Comparison of ENCODE assay signal across 25 cellular contexts in the genomic region with DNA sequence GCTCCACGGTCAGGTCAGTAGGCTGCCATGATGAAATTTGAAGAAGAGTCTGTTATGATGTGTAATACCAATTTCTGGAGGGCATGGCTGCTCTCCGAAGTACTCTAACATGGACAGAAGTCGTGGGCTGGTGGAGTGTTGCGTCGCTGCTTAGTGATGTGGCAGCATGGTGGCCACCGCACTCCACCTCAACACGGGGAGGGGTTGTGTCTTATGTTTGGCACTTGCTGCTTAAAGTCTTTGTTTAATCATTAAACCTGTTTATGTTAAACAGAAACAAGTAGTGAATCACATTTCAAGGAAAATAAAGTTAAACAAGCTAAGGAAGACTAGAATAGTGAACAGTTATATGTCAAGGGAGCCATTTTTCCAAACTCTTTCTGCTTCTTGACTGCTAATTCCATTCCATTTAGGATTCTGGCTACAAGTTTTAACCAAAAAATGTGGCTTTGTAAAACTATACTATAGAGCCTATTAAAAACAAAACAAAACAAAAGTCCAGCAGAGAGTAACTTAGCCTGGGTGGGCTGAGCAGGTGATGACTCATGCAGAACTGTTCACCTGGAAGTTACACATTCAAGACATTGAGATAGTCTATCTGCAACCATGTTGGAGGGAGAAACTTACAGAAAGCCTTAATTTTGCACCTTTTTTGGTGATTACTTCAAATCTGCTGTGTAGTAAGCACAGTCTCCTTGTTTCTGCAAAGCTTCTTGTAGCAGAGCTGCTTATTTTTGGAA. TPM values are rescaled to one million over a fixed set of nuclear protein-coding genes. Genes with fewer than 3 reads are reported as not detected.
DNase-seq lines count a peak whose midpoint lies in the region; ATAC-seq, FAIRE-seq and TF ChIP-seq lines count a peak whose summit lies in the region.
"Had no signal": no experiment of that assay in that cellular context is flagged by ENCODE, and none has a peak within 500 bp of the region (broad histone marks: within the 10 kb centered on the region; RNA-seq: fewer than 3 reads in every experiment).

No MANE protein-coding gene starts in this region.

- no peak overlapping the region for H3K27ac ChIP-seq in A549
- H3K27ac ChIP-seq in SJSA1: peak overlapping the region; percentile 13; the same call in 1 of the 2 replicates
- H3K27ac ChIP-seq in keratinocyte (ENCODE audit: control insufficient read depth, insufficient read depth, low read length): no peak overlapping the region
- H3K27ac ChIP-seq in PC-9: no peak overlapping the region
- H3K27ac ChIP-seq: BLaER1, psoas muscle, tibial artery had no signal

- TF ChIP-seq EP300 in A549 (IDR thresholded peaks at IDR 0.05): no peak

- no peak for ATAC-seq in A549
- ATAC-seq in activated CD4-positive, CD25-positive, alpha-beta regulatory T cell treated with anti-CD3 and anti-CD28 coated beads, Interleukin-2, amount 50 U/mL, for 24 hours: no peak
- ATAC-seq: GM12878; naive thymus-derived CD4-positive, alpha-beta T cell; psoas muscle; Right ventricle myocardium inferior had no signal

- 92% methylated on average over 7 of the region's 7 CpGs for WGBS in A549 (ENCODE audit: missing lambda C conversion rate)

- no peak for TF ChIP-seq RAD21 in A549 (conservative IDR thresholded peaks at IDR 0.05 in 1 of 2, IDR thresholded peaks at IDR 0.05 in 1 of 2)

- H3K79me2 ChIP-seq in keratinocyte (ENCODE audit: control insufficient read depth, insufficient read depth, low read length) (peaks cover 6% of the 10 kb centered on the region), PC-9 (ENCODE audit: low read depth) (no peaks in the 10 kb centered on the region)

- H3K9me2 ChIP-seq in PC-9 (ENCODE audit: insufficient read depth): no peaks in the 10 kb centered on the region

- no TSS peak for BruUV-seq in PC-9 (replicated peaks; lab: Mats Ljungman, UMichigan)

- peaks cover 22% of the 10 kb centered on the region for H3K36me3 ChIP-seq in SJSA1
- H3K36me3 ChIP-seq in keratinocyte (ENCODE audit: control insufficient read depth in 2 of 2, extremely low read depth in 1 of 2, insufficient read depth in 2 of 2, low read length in 2 of 2): peaks cover 0 to 3% of the 10 kb centered on the region in 2 experiments
- no peaks in the 10 kb centered on the region; the same call in 1 of the 2 replicates for H3K36me3 ChIP-seq in PC-9 (ENCODE audit: low read depth)
- H3K36me3 ChIP-seq: BLaER1 had no signal

- peaks cover 5% of the 10 kb centered on the region; the same call in 1 of the 2 replicates for H3F3A ChIP-seq in PC-9 (ENCODE audit: insufficient read depth, low read depth)

- H4K20me1 ChIP-seq in keratinocyte (ENCODE audit: control insufficient read depth, extremely low read depth, insufficient read depth, low read length) (no peaks in the 10 kb centered on the region), PC-9 (ENCODE audit: insufficient read depth) (no peaks in the 10 kb centered on the region)
- H4K20me1 ChIP-seq: BLaER1 had no signal

- peaks cover 10% of the 10 kb centered on the region for H3K4me1 ChIP-seq in A549
- peaks cover 21% of the 10 kb centered on the region for H3K4me1 ChIP-seq in SJSA1 (replicated peaks)
- H3K4me1 ChIP-seq in keratinocyte (ENCODE audit: control insufficient read depth, extremely low read depth, insufficient read depth, low read length): no peaks in the 10 kb centered on the region
- H3K4me1 ChIP-seq in PC-9 (replicated peaks; ENCODE audit: insufficient read depth): no peaks in the 10 kb centered on the region
- H3K4me1 ChIP-seq: BLaER1 had no signal

- POLR2A ChIA-PET in A549 (lab: Yijun Ruan, JAX): no interaction called here
- POLR2A ChIA-PET in PC-9 (lab: Charles Lee; ENCODE audit: unreplicated experiment): no interaction called here

- CTCF ChIA-PET in A549 (lab: Yijun Ruan, JAX) (interaction anchor here (0.6 to 2.0 kb wide), 2 partner anchors 160 to 177 kb away, joined by 4 to 5 read pairs; partner anchors contain the start of gene CDC14B), PC-9 (lab: Charles Lee) (interaction anchor here (0.6 to 0.7 kb wide), 2 partner anchors 15 to 17 kb away, joined by 3 read pairs; no protein-coding TSS in a partner anchor)

- H3K9me3 ChIP-seq in A549 (no peaks in the 10 kb centered on the region), SJSA1 (replicated peaks) (no peaks in the 10 kb centered on the region), keratinocyte (ENCODE audit: control insufficient read depth, low read depth, low read length) (no peaks in the 10 kb centered on the region), PC-9 (ENCODE audit: insufficient read depth, low read depth) (no peaks in the 10 kb centered on the region)
- H3K9me3 ChIP-seq: BLaER1, MG63, psoas muscle, tibial artery had no signal

- H3K4me3 ChIP-seq in A549 (no peak overlapping the region), SJSA1 (no peak overlapping the region), keratinocyte (ENCODE audit: control insufficient read depth in 2 of 3, extremely low read depth in 1 of 3, insufficient read depth in 2 of 3, low read depth in 1 of 3, low read length in 3 of 3) (no peak overlapping the region), PC-9 (no peak overlapping the region)
- H3K4me3 ChIP-seq: BLaER1, GM12878, MG63, psoas muscle, tibial artery had no signal

- H2AFZ ChIP-seq in keratinocyte (ENCODE audit: control insufficient read depth, low read length): no peak overlapping the region
- H2AFZ ChIP-seq in PC-9: no peak overlapping the region

- TF ChIP-seq CTCF in A549 (IDR thresholded peaks at IDR 0.05): no peak
- no peak for TF ChIP-seq CTCF in keratinocyte (optimal IDR thresholded peaks at IDR 0.05 in 1 of 3, IDR thresholded peaks at IDR 0.05 in 1 of 3, conservative IDR thresholded peaks at IDR 0.05 in 1 of 3; ENCODE audit: extremely low read depth in 1 of 3, insufficient read depth in 2 of 3, low read length in 3 of 3)
- no peak for TF ChIP-seq CTCF in GM13977 (IDR thresholded peaks at IDR 0.05; ENCODE audit: extremely low read depth, insufficient read depth, missing control alignments)
- TF ChIP-seq CTCF in PC-9 (conservative IDR thresholded peaks at IDR 0.05): no peak

- no peaks in the 10 kb centered on the region for H3K27me3 ChIP-seq in SJSA1 (replicated peaks)
- H3K27me3 ChIP-seq in keratinocyte (ENCODE audit: control insufficient read depth, extremely low read depth, insufficient read depth, low read length): no peaks in the 10 kb centered on the region
- no peaks in the 10 kb centered on the region for H3K27me3 ChIP-seq in PC-9 (ENCODE audit: insufficient read depth, low read depth)
- H3K27me3 ChIP-seq: BLaER1, MG63, tibial artery had no signal

- H3K9me1 ChIP-seq in keratinocyte (ENCODE audit: control insufficient read depth, extremely low read depth, insufficient read depth, low read length): no peaks in the 10 kb centered on the region

- H3K4me2 ChIP-seq in A549 (0 out of 3 replicates have a peak overlapping the region, but pooled peaks have one; percentile 3), keratinocyte (ENCODE audit: control insufficient read depth, extremely low read depth, insufficient read depth, low read depth, low read length) (no peak overlapping the region), PC-9 (no peak overlapping the region)
- H3K4me2 ChIP-seq: BLaER1 had no signal

- intact Hi-C loops in PC-9 (cut with micrococcal nuclease; ENCODE audit: unreplicated experiment): no loop called here

- FAIRE-seq in A549 (lab: Jason Lieb, UNC): no peak
- FAIRE-seq in H54 (lab: Jason Lieb, UNC): peak; percentile 70
- peak; percentile 26 for FAIRE-seq in keratinocyte (lab: Jason Lieb, UNC)
- FAIRE-seq: GM12878 had no signal

- no peak overlapping the region for H3K9ac ChIP-seq in keratinocyte (ENCODE audit: control insufficient read depth, extremely low read depth, insufficient read depth, low read length)
- H3K9ac ChIP-seq: BLaER1 had no signal

- no peak for DNase-seq in A549 (ENCODE audit: low read depth in 1 of 2, low spot score in 1 of 2)
- no peak for DNase-seq in H54 (ENCODE audit: insufficient read length, low spot score)
- DNase-seq in SJSA1 (ENCODE audit: low read depth in 1 of 2, low spot score in 2 of 2): peak in 1 of 2 experiments; percentile 49
- DNase-seq in keratinocyte (ENCODE audit: low read depth, low spot score): no peak
- DNase-seq in NOMO-1 treated with DMSO at 0.1 percent for 48 hours (lab: John Stamatoyannopoulos, UW; ENCODE audit: unreplicated experiment): no peak
- no peak for DNase-seq in GM13977 (ENCODE audit: low spot score)
- DNase-seq in PC-9: no peak
- DNase-seq: activated gamma-delta T cell; central memory CD4-positive, alpha-beta T cell; cortex of kidney; islet precursor cell; KG1; MG63; naive thymus-derived CD4-positive, alpha-beta T cell; NCI-H1105; NCI-H2029; NCI-H524 treated with DMSO at 0.1 percent for 48 hours; nucleus accumbens; psoas muscle; stimulated activated CD4-positive, alpha-beta T cell treated with anti-CD3 and anti-CD28 coated beads, Interleukin-4, amount 100 ng/mL, for 1 hour; tibial artery had no signal

- dilution Hi-C loops in keratinocyte (cut with MboI; ENCODE audit: extremely low pct_ligation_motif_present, low sequenced_read_pairs): no loop called here

- no peak for TF ChIP-seq POLR2A in A549 (IDR thresholded peaks at IDR 0.05; ENCODE audit: low read length)
- no peak for TF ChIP-seq POLR2A in H54 (IDR thresholded peaks at IDR 0.05; ENCODE audit: low read depth, low read length)

- in situ Hi-C loops in GM13977 (cut with MboI; ENCODE audit: low pct_unique_long_range_greater_than_20kb, low sequenced_read_pairs, unreplicated experiment): no loop called here

RNA-seq across cellular contexts. Expression of gene HABP4, which starts 9.5 kb away (rescaled TPM):
- polyA plus RNA-seq in A549 (2011; rRNA removed) (7.3 and 12.4 TPM in 2 replicates), A549 (2017; fragmentation: RNase III; extraction: RNeasy Plus Mini Kit Qiagen cat#74134 plus additional on column Dnase treatment) (11.9 to 12.8 TPM (median 12.0 TPM) in 3 replicates), keratinocyte (4.5 to 7.7 TPM (median 6.8 TPM) in 3 replicates)
- 7.4 and 7.6 TPM in 2 replicates for polyA plus RNA-seq in A549 (2012; cell fraction: cytosol; rRNA removed)
- polyA plus RNA-seq in A549 (2012; cell fraction: nucleus; rRNA removed): 3.3 and 5.9 TPM in 2 replicates
- 2.7 and 3.8 TPM in 2 replicates for polyA minus RNA-seq in A549 (2011; rRNA and poly(A)+ RNA removed)
- total RNA-seq in SJSA1 (2014; rRNA removed; shearing (Covaris generic)): 30.7 and 36.1 TPM in 2 replicates
- polyA plus RNA-seq in keratinocyte (2011; ENCODE audit: low read depth): 10.8 TPM
- polyA plus RNA-seq in keratinocyte (2011; cell fraction: cytosol; rRNA removed): 6.6 and 8.4 TPM in 2 replicates
- polyA plus RNA-seq in keratinocyte (2011; cell fraction: nucleus; rRNA removed): 6.3 and 8.0 TPM in 2 replicates
- 8.4 and 9.3 TPM in 2 replicates for polyA plus RNA-seq in keratinocyte (2012; ENCODE audit: low replicate concordance)
- 1.0 to 3.3 TPM (median 2.6 TPM) in 3 replicates for polyA minus RNA-seq in keratinocyte
- 4.6 TPM for polyA minus RNA-seq in keratinocyte (2011; cell fraction: cytosol; rRNA and poly(A)+ RNA removed)
- 1.4 and 1.9 TPM in 2 replicates for polyA minus RNA-seq in keratinocyte (2011; cell fraction: nucleus; rRNA and poly(A)+ RNA removed)
- total RNA-seq in PC-9 (2021): 8.1 and 11.0 TPM in 2 replicates

RNA-seq across cellular contexts. Expression of gene ZNF367, which starts 41.3 kb away (rescaled TPM):
- polyA plus RNA-seq in A549 (2011; rRNA removed) (3.8 and 4.8 TPM in 2 replicates), A549 (2017; fragmentation: RNase III; extraction: RNeasy Plus Mini Kit Qiagen cat#74134 plus additional on column Dnase treatment) (8.2 to 8.3 TPM (median 8.3 TPM) in 3 replicates), keratinocyte (0.35 to 2.2 TPM (median 2.0 TPM) in 3 replicates)
- polyA plus RNA-seq in A549 (2012; cell fraction: cytosol; rRNA removed): 3.3 and 4.2 TPM in 2 replicates
- polyA plus RNA-seq in A549 (2012; cell fraction: nucleus; rRNA removed): 5.3 and 5.4 TPM in 2 replicates
- polyA minus RNA-seq in A549 (2011; rRNA and poly(A)+ RNA removed): 3.2 and 3.6 TPM in 2 replicates
- total RNA-seq in SJSA1 (2014; rRNA removed; shearing (Covaris generic)): 45.4 and 55.5 TPM in 2 replicates
- polyA plus RNA-seq in keratinocyte (2011; ENCODE audit: low read depth): 0.27 TPM
- 0.32 and 0.60 TPM in 2 replicates for polyA plus RNA-seq in keratinocyte (2011; cell fraction: cytosol; rRNA removed)
- 0.28 and 0.52 TPM in 2 replicates for polyA plus RNA-seq in keratinocyte (2011; cell fraction: nucleus; rRNA removed)
- polyA plus RNA-seq in keratinocyte (2012; ENCODE audit: low replicate concordance): 0.23 and 2.7 TPM in 2 replicates
- polyA minus RNA-seq in keratinocyte: 0.16 to 1.7 TPM (median 1.5 TPM) in 3 replicates
- polyA minus RNA-seq in keratinocyte (2011; cell fraction: cytosol; rRNA and poly(A)+ RNA removed): 1.5 TPM
- 0.21 and 1.2 TPM in 2 replicates for polyA minus RNA-seq in keratinocyte (2011; cell fraction: nucleus; rRNA and poly(A)+ RNA removed)
- 12.6 and 14.0 TPM in 2 replicates for total RNA-seq in PC-9 (2021)
